26 cellular contexts compared by ENCODE assay signal in genomic region chr2:154133823-154134222, GRCh38.
DNase-seq lines count a peak whose midpoint lies in the region; ATAC-seq, FAIRE-seq and TF ChIP-seq lines count a peak whose summit lies in the region.
"Had no signal": no experiment of that assay in that cellular context is flagged by ENCODE, and none has a peak within 500 bp of the region (broad histone marks: within the 10 kb centered on the region; RNA-seq: fewer than 3 reads in every experiment).

No MANE protein-coding gene starts in this region.

- H3K4me3 ChIP-seq in bronchial epithelial cell (ENCODE audit: low read depth, low read length), result no peak overlapping the region
- H3K4me3 ChIP-seq in CD8-positive, alpha-beta T cell (ENCODE audit: low read depth, low read length), result no peak overlapping the region
- H3K4me3 ChIP-seq: body of pancreas, colonic mucosa, GM23338, heart left ventricle, sigmoid colon, SK-N-MC had no signal

- no peaks in the 10 kb centered on the region for H3K36me3 ChIP-seq in bronchial epithelial cell (ENCODE audit: control insufficient read depth, insufficient read depth, low read length)
- H3K36me3 ChIP-seq in CD8-positive, alpha-beta T cell (ENCODE audit: insufficient read depth, low read length), result no peaks in the 10 kb centered on the region
- H3K36me3 ChIP-seq: colonic mucosa, heart left ventricle, sigmoid colon had no signal

- no peak for TF ChIP-seq CTCF in bronchial epithelial cell (IDR thresholded peaks at IDR 0.05; ENCODE audit: insufficient read depth, low read length, severe bottlenecking)
- no peak for TF ChIP-seq CTCF in CD8-positive, alpha-beta T cell (IDR thresholded peaks at IDR 0.05)

- intact Hi-C loops in CD8-positive, alpha-beta T cell (cut with DNase I, micrococcal nuclease), result no loop called here

- no peaks in the 10 kb centered on the region for H3K27me3 Mint-ChIP-seq in CD8-positive, alpha-beta T cell (ENCODE audit: low read depth)
- H3K27me3 Mint-ChIP-seq: activated naive CD8-positive, alpha-beta T cell treated with anti-CD3 and anti-CD28 coated beads for 36 hours; IgD-negative memory B cell; natural killer cell treated with Interleukin-12 subunit alpha and Interleukin-12 subunit beta and Interleukin-15 and Interleukin-18, amount 100 ng/mL, for 72 hours had no signal

- no peaks in the 10 kb centered on the region for H3K9me3 ChIP-seq in CD8-positive, alpha-beta T cell (ENCODE audit: low read length)
- H3K9me3 ChIP-seq: body of pancreas, colonic mucosa, heart left ventricle, sigmoid colon had no signal

- peak; percentile 27 for DNase-seq in AG20443 (ENCODE audit: low spot score)
- peak; percentile 22 for DNase-seq in HT1080 (ENCODE audit: low read depth)
- DNase-seq in bronchial epithelial cell (ENCODE audit: low read depth), result peak; percentile 14
- peak; percentile 63 for DNase-seq in myocyte (ENCODE audit: low read depth)
- DNase-seq in dedifferentiated amniotic fluid mesenchymal stem cell (ENCODE audit: extremely low spot score), result no peak
- no peak for DNase-seq in CD8-positive, alpha-beta T cell
- no peak for DNase-seq in nucleus accumbens (lab: John Stamatoyannopoulos, UW)
- DNase-seq: activated CD4-positive, alpha-beta T cell treated with anti-CD3 and anti-CD28 coated beads, Interleukin-2, amount 50 U/mL, for 4 hours; activated naive CD8-positive, alpha-beta T cell treated with anti-CD3 and anti-CD28 coated beads for 36 hours; AML-193; body of pancreas; colonic mucosa; DMS79 treated with DMSO at 0.1 percent for 48 hours; heart left ventricle; MM.1S; NCI-H1436 treated with DMSO at 0.1 percent for 48 hours; NCI-H510A treated with DMSO at 0.1 percent for 48 hours; sigmoid colon had no signal

- peaks cover 3% of the 10 kb centered on the region for H3K9me3 Mint-ChIP-seq in CD8-positive, alpha-beta T cell
- H3K9me3 Mint-ChIP-seq: GM23338, IgD-negative memory B cell had no signal

- H3K27me3 ChIP-seq in bronchial epithelial cell (ENCODE audit: control insufficient read depth, insufficient read depth, low read length), result no peaks in the 10 kb centered on the region
- H3K27me3 ChIP-seq in CD8-positive, alpha-beta T cell (ENCODE audit: insufficient read depth, low read length), result no peaks in the 10 kb centered on the region
- H3K27me3 ChIP-seq: body of pancreas, colonic mucosa, heart left ventricle, sigmoid colon had no signal

- no peak overlapping the region for H3K27ac Mint-ChIP-seq in CD8-positive, alpha-beta T cell
- H3K27ac Mint-ChIP-seq: activated naive CD8-positive, alpha-beta T cell treated with anti-CD3 and anti-CD28 coated beads for 36 hours; GM23338; IgD-negative memory B cell; natural killer cell treated with Interleukin-12 subunit alpha and Interleukin-12 subunit beta and Interleukin-15 and Interleukin-18, amount 100 ng/mL, for 72 hours had no signal

- CTCF ChIA-PET in CD8-positive, alpha-beta T cell (lab: Charles Lee), result no interaction called here

- H3K27ac ChIP-seq in CD8-positive, alpha-beta T cell (ENCODE audit: low read depth, low read length), result no peak overlapping the region
- H3K27ac ChIP-seq: body of pancreas, colonic mucosa, heart left ventricle, parathyroid adenoma, sigmoid colon, SK-N-MC had no signal

- no peaks in the 10 kb centered on the region for H3K4me1 ChIP-seq in CD8-positive, alpha-beta T cell (ENCODE audit: insufficient read depth, low read length)
- H3K4me1 ChIP-seq: body of pancreas, colonic mucosa, parathyroid adenoma, sigmoid colon had no signal

- no peaks in the 10 kb centered on the region for H3K4me1 Mint-ChIP-seq in CD8-positive, alpha-beta T cell (ENCODE audit: low read depth)
- H3K4me1 Mint-ChIP-seq: activated naive CD8-positive, alpha-beta T cell treated with anti-CD3 and anti-CD28 coated beads for 36 hours; GM23338; IgD-negative memory B cell had no signal

- POLR2A ChIA-PET in CD8-positive, alpha-beta T cell (lab: Charles Lee), result no interaction called here

- H3K4me3 Mint-ChIP-seq in CD8-positive, alpha-beta T cell, result no peak overlapping the region
- H3K4me3 Mint-ChIP-seq: activated naive CD8-positive, alpha-beta T cell treated with anti-CD3 and anti-CD28 coated beads for 36 hours; GM23338; IgD-negative memory B cell; natural killer cell treated with Interleukin-12 subunit alpha and Interleukin-12 subunit beta and Interleukin-15 and Interleukin-18, amount 100 ng/mL, for 72 hours had no signal

- no peak for ATAC-seq in CD8-positive, alpha-beta T cell
- no peak for ATAC-seq in HG03097 (IDR thresholded peaks at IDR 0.05; ENCODE audit: low FRiP score, unreplicated experiment)
- ATAC-seq: body of pancreas; GM23338; natural killer cell treated with Interleukin-12 subunit alpha and Interleukin-12 subunit beta and Interleukin-15 and Interleukin-18, amount 100 ng/mL, for 72 hours; Panc1 had no signal

- no peaks in the 10 kb centered on the region for H3K36me3 Mint-ChIP-seq in CD8-positive, alpha-beta T cell
- H3K36me3 Mint-ChIP-seq: activated naive CD8-positive, alpha-beta T cell treated with anti-CD3 and anti-CD28 coated beads for 36 hours; IgD-negative memory B cell; natural killer cell treated with Interleukin-12 subunit alpha and Interleukin-12 subunit beta and Interleukin-15 and Interleukin-18, amount 100 ng/mL, for 72 hours had no signal

- no peak for FAIRE-seq in bronchial epithelial cell (lab: Jason Lieb, UNC)
- FAIRE-seq: urothelium cell line had no signal

Comparison
In these comparisons a context has a peak if more than half of its experiments do, and no peak if none do; other contexts are left out.
1. DNase-seq: peak in AG20443 (single experiment), HT1080 (single experiment), bronchial epithelial cell (single experiment) and myocyte (single experiment); none in dedifferentiated amniotic fluid mesenchymal stem cell (single experiment), CD8-positive, alpha-beta T cell (0 of 7) and nucleus accumbens (0 of 56).